ENCODE assay signal across 2 cellular contexts in genomic region chr12:110421159-110421661, GRCh38.
TF ChIP-seq lines count a peak whose summit lies in the region.

No MANE protein-coding gene starts in this region.

TF ChIP-seq in HEK293, 187 proteins besides CTCF, POLR2A, EP300 and RAD21:
- TF ChIP-seq BCL11A (tag by site-specific recombination; IDR thresholded peaks at IDR 0.05; ENCODE audit: low read depth) (no peak), ZNF610 (tag by site-specific recombination; IDR thresholded peaks at IDR 0.05; ENCODE audit: borderline replicate concordance) (no peak), ZNF514 (tag by site-specific recombination; IDR thresholded peaks at IDR 0.05) (no peak), ZNF350 (tag by site-specific recombination; IDR thresholded peaks at IDR 0.05) (no peak)
- TF ChIP-seq, protein P1, sequence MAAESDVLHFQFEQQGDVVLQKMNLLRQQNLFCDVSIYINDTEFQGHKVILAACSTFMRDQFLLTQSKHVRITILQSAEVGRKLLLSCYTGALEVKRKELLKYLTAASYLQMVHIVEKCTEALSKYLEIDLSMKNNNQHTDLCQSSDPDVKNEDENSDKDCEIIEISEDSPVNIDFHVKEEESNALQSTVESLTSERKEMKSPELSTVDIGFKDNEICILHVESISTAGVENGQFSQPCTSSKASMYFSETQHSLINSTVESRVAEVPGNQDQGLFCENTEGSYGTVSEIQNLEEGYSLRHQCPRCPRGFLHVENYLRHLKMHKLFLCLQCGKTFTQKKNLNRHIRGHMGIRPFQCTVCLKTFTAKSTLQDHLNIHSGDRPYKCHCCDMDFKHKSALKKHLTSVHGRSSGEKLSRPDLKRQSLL (tag by site-specific recombination; IDR thresholded peaks at IDR 0.05): peak; percentile 80

TF ChIP-seq in K562, 482 proteins besides CTCF, POLR2A, EP300 and RAD21 (continues in another document):
- no peak for TF ChIP-seq SMAD3 (CRISPR knock-in tag; conservative IDR thresholded peaks at IDR 0.05)
- TF ChIP-seq ZBTB43 (CRISPR knock-in tag; IDR thresholded peaks at IDR 0.05): no peak
- peak; percentile 79 for TF ChIP-seq SMARCA4 (IDR thresholded peaks at IDR 0.05)
- peak; percentile 57 for TF ChIP-seq NFIC (IDR thresholded peaks at IDR 0.05)
- peak; percentile 83 for TF ChIP-seq ZEB2 (IDR thresholded peaks at IDR 0.05)
- peak; percentile 54 for TF ChIP-seq HDAC3 (IDR thresholded peaks at IDR 0.05; ENCODE audit: borderline replicate concordance, partially characterized antibody)
- peak; percentile 97 for TF ChIP-seq KDM1A (IDR thresholded peaks at IDR 0.05)
- TF ChIP-seq TFAM (CRISPR knock-in tag; conservative IDR thresholded peaks at IDR 0.05): no peak
- TF ChIP-seq SMAD4 (CRISPR knock-in tag; conservative IDR thresholded peaks at IDR 0.05): peak; percentile 68
- TF ChIP-seq ZMIZ1 (IDR thresholded peaks at IDR 0.05; ENCODE audit: low read depth in 2 of 2, low read length in 2 of 2): 0 out of 4 replicates have a peak, but pooled peaks of 1 of the 2 experiments have one; percentile 47
- no peak for TF ChIP-seq JUN (IDR thresholded peaks at IDR 0.05; ENCODE audit: borderline replicate concordance, low read depth, low read length)
- no peak for TF ChIP-seq JUN (CRISPR knock-in tag; IDR thresholded peaks at IDR 0.05; ENCODE audit: borderline replicate concordance)
- TF ChIP-seq, protein P2, sequence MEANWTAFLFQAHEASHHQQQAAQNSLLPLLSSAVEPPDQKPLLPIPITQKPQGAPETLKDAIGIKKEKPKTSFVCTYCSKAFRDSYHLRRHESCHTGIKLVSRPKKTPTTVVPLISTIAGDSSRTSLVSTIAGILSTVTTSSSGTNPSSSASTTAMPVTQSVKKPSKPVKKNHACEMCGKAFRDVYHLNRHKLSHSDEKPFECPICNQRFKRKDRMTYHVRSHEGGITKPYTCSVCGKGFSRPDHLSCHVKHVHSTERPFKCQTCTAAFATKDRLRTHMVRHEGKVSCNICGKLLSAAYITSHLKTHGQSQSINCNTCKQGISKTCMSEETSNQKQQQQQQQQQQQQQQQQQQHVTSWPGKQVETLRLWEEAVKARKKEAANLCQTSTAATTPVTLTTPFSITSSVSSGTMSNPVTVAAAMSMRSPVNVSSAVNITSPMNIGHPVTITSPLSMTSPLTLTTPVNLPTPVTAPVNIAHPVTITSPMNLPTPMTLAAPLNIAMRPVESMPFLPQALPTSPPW (CRISPR knock-in tag; IDR thresholded peaks at IDR 0.05): peak; percentile 30; the same call in 1 of the 2 replicates
- TF ChIP-seq PKNOX1 (IDR thresholded peaks at IDR 0.05): peak; percentile 42
- peak; percentile 90 for TF ChIP-seq TAL1 (IDR thresholded peaks at IDR 0.05)
- TF ChIP-seq RCOR1 (IDR thresholded peaks at IDR 0.05; ENCODE audit: borderline replicate concordance in 1 of 2, low read depth in 2 of 2, low read length in 2 of 2): peak; percentile 62 to 93; a peak in 3 of 4 replicates
- no peak for TF ChIP-seq NR0B1 (IDR thresholded peaks at IDR 0.05; ENCODE audit: partially characterized antibody)
- TF ChIP-seq, protein P3, sequence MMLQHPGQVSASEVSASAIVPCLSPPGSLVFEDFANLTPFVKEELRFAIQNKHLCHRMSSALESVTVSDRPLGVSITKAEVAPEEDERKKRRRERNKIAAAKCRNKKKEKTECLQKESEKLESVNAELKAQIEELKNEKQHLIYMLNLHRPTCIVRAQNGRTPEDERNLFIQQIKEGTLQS (IDR thresholded peaks at IDR 0.05): peak; percentile 59; the same call in 1 of the 2 replicates
- TF ChIP-seq, protein P3 (CRISPR knock-in tag; conservative IDR thresholded peaks at IDR 0.05): no peak
- no peak for TF ChIP-seq DLX4 (CRISPR knock-in tag; IDR thresholded peaks at IDR 0.05)
- no peak for TF ChIP-seq NR2C1 (IDR thresholded peaks at IDR 0.05)
- peak; percentile 15 for TF ChIP-seq NR2C1 (tag; IDR thresholded peaks at IDR 0.05)
- TF ChIP-seq CBFA2T2 (conservative IDR thresholded peaks at IDR 0.05): peak; percentile 85
- no peak for TF ChIP-seq DMBX1 (CRISPR knock-in tag; IDR thresholded peaks at IDR 0.05; ENCODE audit: borderline replicate concordance)
- TF ChIP-seq NFATC3 (IDR thresholded peaks at IDR 0.05): peak; percentile 97
- no peak for TF ChIP-seq U2AF1 (optimal IDR thresholded peaks at IDR 0.05; ENCODE audit: low read depth, low read length)
- peak; percentile 61 to 64 for TF ChIP-seq TRIM24 (IDR thresholded peaks at IDR 0.05)
- no peak for TF ChIP-seq PBX2 (CRISPR knock-in tag; IDR thresholded peaks at IDR 0.05; ENCODE audit: low read depth)
- 0 out of 2 replicates have a peak, but pooled peaks have one; percentile 30 for TF ChIP-seq PBX2 (tag; conservative IDR thresholded peaks at IDR 0.05; ENCODE audit: low read depth)
- TF ChIP-seq, protein P4, sequence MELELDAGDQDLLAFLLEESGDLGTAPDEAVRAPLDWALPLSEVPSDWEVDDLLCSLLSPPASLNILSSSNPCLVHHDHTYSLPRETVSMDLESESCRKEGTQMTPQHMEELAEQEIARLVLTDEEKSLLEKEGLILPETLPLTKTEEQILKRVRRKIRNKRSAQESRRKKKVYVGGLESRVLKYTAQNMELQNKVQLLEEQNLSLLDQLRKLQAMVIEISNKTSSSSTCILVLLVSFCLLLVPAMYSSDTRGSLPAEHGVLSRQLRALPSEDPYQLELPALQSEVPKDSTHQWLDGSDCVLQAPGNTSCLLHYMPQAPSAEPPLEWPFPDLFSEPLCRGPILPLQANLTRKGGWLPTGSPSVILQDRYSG (tag; conservative IDR thresholded peaks at IDR 0.05; ENCODE audit: low read depth): 0 out of 2 replicates have a peak, but pooled peaks have one; percentile 48
- no peak for TF ChIP-seq SREBF2 (CRISPR knock-in tag; IDR thresholded peaks at IDR 0.05)
- peak; percentile 76 for TF ChIP-seq NCOR1 (IDR thresholded peaks at IDR 0.05)
- TF ChIP-seq SREBF1 (IDR thresholded peaks at IDR 0.05; ENCODE audit: borderline replicate concordance, low read depth, low read length): no peak
- no peak for TF ChIP-seq MNT (conservative IDR thresholded peaks at IDR 0.05)
- no peak for TF ChIP-seq ZNF589 (CRISPR knock-in tag; IDR thresholded peaks at IDR 0.05; ENCODE audit: low read depth)
- TF ChIP-seq ZNF282 (CRISPR knock-in tag; IDR thresholded peaks at IDR 0.05): no peak
- TF ChIP-seq SMARCE1 (IDR thresholded peaks at IDR 0.05): peak; percentile 70; the same call in 1 of the 2 replicates
- TF ChIP-seq ETS1 (conservative IDR thresholded peaks at IDR 0.05; ENCODE audit: control insufficient read depth, low read depth, low read length): no peak
- peak; percentile 84 for TF ChIP-seq HMBOX1 (IDR thresholded peaks at IDR 0.05)
